ENCODE assay signal across 3 cellular contexts in the genomic region with DNA sequence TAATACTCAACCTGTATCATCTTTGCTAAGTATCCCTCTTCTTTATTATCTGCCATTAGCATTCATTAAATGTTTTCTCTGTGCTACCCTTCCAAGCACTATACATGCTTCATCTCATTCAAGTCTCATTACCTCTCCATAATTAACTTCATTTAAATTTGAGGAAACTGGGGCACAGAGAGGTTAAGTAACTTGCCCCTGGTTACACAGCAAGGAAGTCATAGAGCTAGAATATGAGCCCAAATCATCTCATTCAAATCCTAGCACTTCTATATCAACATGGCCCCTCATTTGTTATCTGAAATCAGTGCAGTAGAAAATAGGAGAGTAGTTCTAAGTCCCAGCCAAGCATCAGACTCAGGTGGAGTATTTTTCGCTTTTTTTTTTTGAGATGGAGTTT.
TF ChIP-seq lines count a peak whose summit lies in the region.

No MANE protein-coding gene starts in this region.

TF ChIP-seq in HepG2, 621 proteins besides CTCF, POLR2A, EP300 and RAD21:
- TF ChIP-seq POLR2AphosphoS5 (IDR thresholded peaks at IDR 0.05; ENCODE audit: low read depth, low read length), result no peak
- no peak for TF ChIP-seq ZFP90 (CRISPR knock-in tag; IDR thresholded peaks at IDR 0.05; ENCODE audit: borderline replicate concordance)
- TF ChIP-seq GABPB1 (CRISPR knock-in tag; IDR thresholded peaks at IDR 0.05), result no peak
- TF ChIP-seq, protein P1, sequence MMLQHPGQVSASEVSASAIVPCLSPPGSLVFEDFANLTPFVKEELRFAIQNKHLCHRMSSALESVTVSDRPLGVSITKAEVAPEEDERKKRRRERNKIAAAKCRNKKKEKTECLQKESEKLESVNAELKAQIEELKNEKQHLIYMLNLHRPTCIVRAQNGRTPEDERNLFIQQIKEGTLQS (CRISPR knock-in tag; IDR thresholded peaks at IDR 0.05), result no peak
- TF ChIP-seq HMG20B (CRISPR knock-in tag; conservative IDR thresholded peaks at IDR 0.05), result no peak
- TF ChIP-seq ZNF768 (CRISPR knock-in tag; IDR thresholded peaks at IDR 0.05), result peak; percentile 51; the same call in 1 of the 2 replicates

TF ChIP-seq in HEK293, 187 proteins besides CTCF, POLR2A, EP300 and RAD21:
- TF ChIP-seq ZNF223 (tag by site-specific recombination; IDR thresholded peaks at IDR 0.05) (no peak), ZNF768 (tag by site-specific recombination; IDR thresholded peaks at IDR 0.05) (0 out of 2 replicates have a peak, but pooled peaks have one; percentile 36)

TF ChIP-seq in GM12878, 131 proteins besides CTCF, POLR2A, EP300 and RAD21:
- TF ChIP-seq POLR2AphosphoS5 (IDR thresholded peaks at IDR 0.05; ENCODE audit: low read length) (no peak), MYB (IDR thresholded peaks at IDR 0.05; ENCODE audit: borderline replicate concordance, low read depth, low read length) (no peak), JUNB (IDR thresholded peaks at IDR 0.05) (no peak), CHD2 (IDR thresholded peaks at IDR 0.05; ENCODE audit: borderline replicate concordance, low read depth, low read length) (no peak), ZNF217 (IDR thresholded peaks at IDR 0.05) (no peak), RFX5 (IDR thresholded peaks at IDR 0.05; ENCODE audit: low read depth, low read length) (no peak), POU2F2 (IDR thresholded peaks at IDR 0.05; ENCODE audit: borderline replicate concordance, low read depth, low read length) (no peak), PAX5 (IDR thresholded peaks at IDR 0.05; ENCODE audit: borderline replicate concordance, low read depth, low read length) (no peak), CUX1 (IDR thresholded peaks at IDR 0.05; ENCODE audit: insufficient replicate concordance, low read depth, low read length) (no peak), ZNF687 (IDR thresholded peaks at IDR 0.05) (no peak)
- TF ChIP-seq, protein P2, sequence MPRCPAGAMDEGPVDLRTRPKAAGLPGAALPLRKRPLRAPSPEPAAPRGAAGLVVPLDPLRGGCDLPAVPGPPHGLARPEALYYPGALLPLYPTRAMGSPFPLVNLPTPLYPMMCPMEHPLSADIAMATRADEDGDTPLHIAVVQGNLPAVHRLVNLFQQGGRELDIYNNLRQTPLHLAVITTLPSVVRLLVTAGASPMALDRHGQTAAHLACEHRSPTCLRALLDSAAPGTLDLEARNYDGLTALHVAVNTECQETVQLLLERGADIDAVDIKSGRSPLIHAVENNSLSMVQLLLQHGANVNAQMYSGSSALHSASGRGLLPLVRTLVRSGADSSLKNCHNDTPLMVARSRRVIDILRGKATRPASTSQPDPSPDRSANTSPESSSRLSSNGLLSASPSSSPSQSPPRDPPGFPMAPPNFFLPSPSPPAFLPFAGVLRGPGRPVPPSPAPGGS (IDR thresholded peaks at IDR 0.05; ENCODE audit: borderline replicate concordance, insufficient read depth, low read depth, low read length, poor library complexity, severe bottlenecking), result no peak
